In the genomic region with DNA sequence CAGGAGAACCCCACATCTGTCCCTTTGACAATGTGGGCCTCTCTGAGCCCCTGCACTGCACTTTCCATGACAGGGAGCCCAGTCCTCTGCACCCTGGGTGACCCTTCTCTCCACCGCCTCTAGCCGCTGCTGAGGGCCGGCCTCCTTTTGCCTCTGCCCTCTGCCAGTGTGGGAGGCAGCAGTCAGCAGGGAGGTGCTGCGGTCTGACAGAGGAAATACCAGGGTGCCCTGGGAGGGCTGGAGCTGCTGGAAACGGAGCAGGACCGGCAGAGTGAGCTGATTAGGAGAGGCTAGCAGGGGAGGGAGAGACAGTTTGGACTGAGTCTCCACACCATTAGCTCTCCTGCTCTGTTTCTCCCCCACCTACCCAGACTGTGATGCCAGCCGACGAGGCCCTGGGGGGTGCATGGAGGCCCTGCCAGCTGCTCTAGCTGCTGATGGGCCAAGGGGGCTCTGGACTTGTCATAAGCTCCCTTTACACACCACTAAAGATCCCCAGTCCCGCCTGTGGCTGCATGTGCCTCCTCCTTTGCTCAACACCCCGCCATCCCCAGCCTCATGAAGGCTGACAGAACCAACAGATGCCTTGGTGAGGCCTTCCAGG, we compare ENCODE assay signal across 27 cellular contexts.
"Had no signal": no experiment of that assay in that cellular context is flagged by ENCODE, and none has a peak within 500 bp of the region (broad histone marks: within the 10 kb centered on the region; RNA-seq: fewer than 3 reads in every experiment).

No MANE protein-coding gene starts in this region.

- ATAC-seq: activated T-cell treated with anti-CD3 and anti-CD28 coated beads, Interleukin-2, amount 50 U/mL, for 4 hours; heart left ventricle; naive thymus-derived CD4-positive, alpha-beta T cell; right lobe of liver; T-cell; upper lobe of right lung had no signal

- H3K4me1 Mint-ChIP-seq: activated naive CD8-positive, alpha-beta T cell treated with anti-CD3 and anti-CD28 coated beads, Interleukin-2, amount 10 ng/mL, durations not matched to agents 7 days and 5 days; naive thymus-derived CD4-positive, alpha-beta T cell; neural crest cell; T-cell had no signal

- H3K36me3 ChIP-seq: heart left ventricle, lower lobe of right lung, right lobe of liver, thoracic aorta, upper lobe of right lung had no signal

- H3K9me3 ChIP-seq: lower lobe of right lung, right lobe of liver, thoracic aorta, upper lobe of right lung had no signal

- H3K36me3 Mint-ChIP-seq: activated naive CD8-positive, alpha-beta T cell treated with anti-CD3 and anti-CD28 coated beads, Interleukin-2, amount 10 ng/mL, durations not matched to agents 7 days and 5 days; naive thymus-derived CD4-positive, alpha-beta T cell; T-cell had no signal

- H3K4me3 Mint-ChIP-seq: activated naive CD8-positive, alpha-beta T cell treated with anti-CD3 and anti-CD28 coated beads, Interleukin-2, amount 10 ng/mL, durations not matched to agents 7 days and 5 days; activated T-cell treated with anti-CD3 and anti-CD28 coated beads, Interleukin-2, amount 50 U/mL, for 4 hours; naive thymus-derived CD4-positive, alpha-beta T cell; neural crest cell; T-cell; T-helper 2 cell treated with Interferon-gamma antibody and Interleukin-4, amounts not matched to agents 5 μg/mL and 100 μg/mL, for 36 hours had no signal

- H3K27me3 ChIP-seq: right lobe of liver, upper lobe of right lung had no signal

- FAIRE-seq: bronchial epithelial cell, endometrium, small intestine, TTC549 had no signal

- H3K4me1 ChIP-seq: heart left ventricle, lower lobe of right lung, right lobe of liver, upper lobe of right lung had no signal

- H3K4me3 ChIP-seq: heart left ventricle, lower lobe of right lung, right lobe of liver, thoracic aorta, upper lobe of right lung had no signal

- H3K27ac Mint-ChIP-seq: activated naive CD8-positive, alpha-beta T cell treated with anti-CD3 and anti-CD28 coated beads, Interleukin-2, amount 10 ng/mL, durations not matched to agents 7 days and 5 days; activated T-helper 2 cell treated with anti-CD3 and anti-CD28 coated beads, Interferon-gamma antibody, Interleukin-2, Interleukin-4, amounts not matched to agents 10 μg/mL and 5 μg/mL and 100 μg/mL, durations not matched to agents 14 hours and 24 hours and 36 hours; naive thymus-derived CD4-positive, alpha-beta T cell; T-cell; T-helper 2 cell treated with Interferon-gamma antibody and Interleukin-4, amounts not matched to agents 5 μg/mL and 100 μg/mL, for 36 hours had no signal

- H3K27ac ChIP-seq: heart left ventricle, lower lobe of right lung, right lobe of liver, thoracic aorta, upper lobe of right lung had no signal

- DNase-seq: activated CD4-positive, alpha-beta T cell treated with anti-CD3 and anti-CD28 coated beads for 4 hours; activated CD4-positive, alpha-beta T cell treated with anti-CD3 and anti-CD28 coated beads, Interleukin-2, amount 50 U/mL, for 48 hours; activated CD4-positive, CD25-positive, alpha-beta regulatory T cell; activated CD8-positive, alpha-beta memory T cell treated with anti-CD3 and anti-CD28 coated beads, Interleukin-2, amount 50 U/mL, for 48 hours; activated naive CD4-positive, alpha-beta T cell treated with Interleukin-2 at 50 U/mL for 16 hours; activated naive CD8-positive, alpha-beta T cell treated with anti-CD3 and anti-CD28 coated beads, Interleukin-2, amount 10 ng/mL, durations not matched to agents 7 days and 5 days; activated T-cell treated with anti-CD3 and anti-CD28 coated beads, Interleukin-2, amount 50 U/mL, for 4 hours; amniotic stem cell; effector CD4-positive, alpha-beta T cell; heart left ventricle; islet precursor cell; lower lobe of right lung; naive thymus-derived CD4-positive, alpha-beta T cell; right lobe of liver; small intestine; stimulated activated CD4-positive, alpha-beta T cell treated with anti-CD3 and anti-CD28 coated beads, Interleukin-15, amount 100 ng/mL, for 24 hours; stimulated activated CD8-positive, alpha-beta memory T cell treated with anti-CD3 and anti-CD28 coated beads, Interleukin-4, amount 100 ng/mL, for 48 hours; stimulated activated naive CD4-positive, alpha-beta T cell; T-cell; upper lobe of right lung had no signal

- H3K9me3 Mint-ChIP-seq: activated naive CD8-positive, alpha-beta T cell treated with anti-CD3 and anti-CD28 coated beads, Interleukin-2, amount 10 ng/mL, durations not matched to agents 7 days and 5 days; activated T-cell treated with anti-CD3 and anti-CD28 coated beads, Interleukin-2, amount 50 U/mL, for 4 hours; activated T-helper 2 cell treated with anti-CD3 and anti-CD28 coated beads, Interferon-gamma antibody, Interleukin-2, Interleukin-4, amounts not matched to agents 10 μg/mL and 5 μg/mL and 100 μg/mL, durations not matched to agents 14 hours and 24 hours and 36 hours; neural crest cell; T-cell; T-helper 2 cell treated with Interferon-gamma antibody and Interleukin-4, amounts not matched to agents 5 μg/mL and 100 μg/mL, for 36 hours had no signal
